1 cellular context compared by ENCODE assay signal in genomic region chr4:102355748-102356147, GRCh38.
A peak's percentile ranks its signal among the peaks of the same experiment; 100 is the strongest.
TF ChIP-seq lines count a peak whose summit lies in the region.

No MANE protein-coding gene starts in this region.

TF ChIP-seq in K562, 482 proteins besides CTCF, POLR2A, EP300 and RAD21 (continued from another document):
- TF ChIP-seq HNRNPK (IDR thresholded peaks at IDR 0.05; ENCODE audit: low read depth, low read length, poor library complexity, severe bottlenecking) (no peak), ZNF511 (CRISPR knock-in tag; IDR thresholded peaks at IDR 0.05) (no peak), TBL1XR1 (IDR thresholded peaks at IDR 0.05; ENCODE audit: low read length in 2 of 2) (peak in 1 of 2 experiments; percentile 33; a peak in 1 of 4 replicates), SFPQ (IDR thresholded peaks at IDR 0.05; ENCODE audit: low read depth, low read length) (no peak), ZNF449 (CRISPR knock-in tag; IDR thresholded peaks at IDR 0.05) (no peak), ZNF175 (CRISPR knock-in tag; IDR thresholded peaks at IDR 0.05; ENCODE audit: low read depth) (no peak), ZNF146 (CRISPR knock-in tag; IDR thresholded peaks at IDR 0.05; ENCODE audit: unreplicated experiment) (no peak), ZNF436 (CRISPR knock-in tag; IDR thresholded peaks at IDR 0.05) (no peak), HDAC3 (IDR thresholded peaks at IDR 0.05; ENCODE audit: borderline replicate concordance, partially characterized antibody) (peak; percentile 54), ZNF699 (CRISPR knock-in tag; IDR thresholded peaks at IDR 0.05; ENCODE audit: insufficient replicate concordance) (no peak), ZNF165 (CRISPR knock-in tag; IDR thresholded peaks at IDR 0.05; ENCODE audit: borderline replicate concordance) (no peak), POLR2H (tag; IDR thresholded peaks at IDR 0.05; ENCODE audit: low read depth) (no peak), FOXP4 (CRISPR knock-in tag; IDR thresholded peaks at IDR 0.05; ENCODE audit: borderline replicate concordance) (no peak), TBP (optimal IDR thresholded peaks at IDR 0.05; ENCODE audit: low read depth, low read length) (no peak), SREBF1 (IDR thresholded peaks at IDR 0.05; ENCODE audit: borderline replicate concordance, low read depth, low read length) (no peak), HLTF (IDR thresholded peaks at IDR 0.05) (no peak), MCM7 (IDR thresholded peaks at IDR 0.05) (no peak), SMARCB1 (IDR thresholded peaks at IDR 0.05; ENCODE audit: insufficient read length, low read depth) (no peak), GTF2F1 (IDR thresholded peaks at IDR 0.05; ENCODE audit: low read depth, low read length) (no peak), BDP1 (IDR thresholded peaks at IDR 0.05; ENCODE audit: insufficient read depth, insufficient read length) (no peak), ZNF507 (tag; conservative IDR thresholded peaks at IDR 0.05) (no peak), ZFP1 (CRISPR knock-in tag; IDR thresholded peaks at IDR 0.05) (no peak), NONO (IDR thresholded peaks at IDR 0.05; ENCODE audit: low read depth in 2 of 2, low read length in 1 of 2) (no peak), ERF (CRISPR knock-in tag; IDR thresholded peaks at IDR 0.05) (no peak), ZZZ3 (IDR thresholded peaks at IDR 0.05) (no peak), EGR1 (conservative IDR thresholded peaks at IDR 0.05) (no peak), ZNF76 (CRISPR knock-in tag; IDR thresholded peaks at IDR 0.05; ENCODE audit: borderline replicate concordance) (no peak), KDM5B (IDR thresholded peaks at IDR 0.05; ENCODE audit: insufficient replicate concordance, low read depth, low read length) (no peak), ZEB2 (IDR thresholded peaks at IDR 0.05) (peak; percentile 75; the same call in 1 of the 2 replicates), TOE1 (IDR thresholded peaks at IDR 0.05; ENCODE audit: borderline replicate concordance) (no peak), TOE1 (CRISPR knock-in tag; IDR thresholded peaks at IDR 0.05; ENCODE audit: borderline replicate concordance, low read depth) (no peak), ZNF3 (CRISPR knock-in tag; IDR thresholded peaks at IDR 0.05) (no peak), ARID2 (IDR thresholded peaks at IDR 0.05) (no peak), RBM17 (IDR thresholded peaks at IDR 0.05; ENCODE audit: borderline replicate concordance, low read depth, low read length) (no peak), TGIF2 (CRISPR knock-in tag; IDR thresholded peaks at IDR 0.05) (no peak), ZNF75A (CRISPR knock-in tag; IDR thresholded peaks at IDR 0.05) (no peak), ZNF324 (CRISPR knock-in tag; IDR thresholded peaks at IDR 0.05) (no peak), DMBX1 (CRISPR knock-in tag; IDR thresholded peaks at IDR 0.05; ENCODE audit: borderline replicate concordance) (0 out of 2 replicates have a peak, but pooled peaks have one; percentile 50), HNRNPLL (IDR thresholded peaks at IDR 0.05; ENCODE audit: low read depth, low read length, poor library complexity, severe bottlenecking) (no peak), ZNF830 (CRISPR knock-in tag; IDR thresholded peaks at IDR 0.05) (no peak), SRSF1 (IDR thresholded peaks at IDR 0.05; ENCODE audit: low read depth, low read length) (no peak), ASH1L (IDR thresholded peaks at IDR 0.05; ENCODE audit: borderline replicate concordance, low read depth, partially characterized antibody) (no peak), ZNF282 (CRISPR knock-in tag; IDR thresholded peaks at IDR 0.05) (no peak), DIDO1 (tag; IDR thresholded peaks at IDR 0.05; ENCODE audit: low read depth) (no peak), ZNF263 (CRISPR knock-in tag; IDR thresholded peaks at IDR 0.05; ENCODE audit: borderline replicate concordance) (no peak), PHTF2 (CRISPR knock-in tag; IDR thresholded peaks at IDR 0.05) (no peak), ADNP (tag; IDR thresholded peaks at IDR 0.05) (no peak), SMAD4 (CRISPR knock-in tag; conservative IDR thresholded peaks at IDR 0.05) (peak; percentile 72), STAG1 (CRISPR knock-in tag; IDR thresholded peaks at IDR 0.05; ENCODE audit: borderline replicate concordance) (no peak), U2AF2 (optimal IDR thresholded peaks at IDR 0.05; ENCODE audit: low read depth, low read length) (no peak), BRCA1 (IDR thresholded peaks at IDR 0.05) (no peak), BRCA1 (CRISPR knock-in tag; IDR thresholded peaks at IDR 0.05) (no peak), PTTG1 (tag; IDR thresholded peaks at IDR 0.05; ENCODE audit: low read depth) (no peak)
